Comparison of ENCODE assay signal across 13 cellular contexts in genomic region chr6:143396497-143397228, GRCh38. TPM values are rescaled to one million over a fixed set of nuclear protein-coding genes. Genes with fewer than 3 reads are reported as not detected.
DNase-seq lines count a peak whose midpoint lies in the region; ATAC-seq and TF ChIP-seq lines count a peak whose summit lies in the region.
"Had no signal": no experiment of that assay in that cellular context is flagged by ENCODE, and none has a peak within 500 bp of the region (broad histone marks: within the 10 kb centered on the region; RNA-seq: fewer than 3 reads in every experiment).

No MANE protein-coding gene starts in this region.

- POLR2A ChIA-PET in RWPE1 (lab: Yijun Ruan, JAX; ENCODE audit: low non-redundant PET): no interaction called here

- peak overlapping the region; percentile 60 to 87 (median 72) for H3K27ac Mint-ChIP-seq in immature natural killer cell
- H3K27ac Mint-ChIP-seq: stimulated activated naive CD8-positive, alpha-beta T cell treated with anti-CD3 and anti-CD28 coated beads, Interleukin-15, Interleukin-2, amounts not matched to agents 100 ng/mL and 50 ng/mL, for 24 hours had no signal

- peak overlapping the region; percentile 97 for H3K27ac ChIP-seq in RWPE1
- H3K27ac ChIP-seq: KMS-11 had no signal

- no peaks in the 10 kb centered on the region for H3K9me3 Mint-ChIP-seq in immature natural killer cell
- H3K9me3 Mint-ChIP-seq: activated T-cell treated with anti-CD3 and anti-CD28 coated beads, Interleukin-2, amount 50 U/mL, for 24 hours; stimulated activated naive CD8-positive, alpha-beta T cell treated with anti-CD3 and anti-CD28 coated beads, Interleukin-15, Interleukin-2, amounts not matched to agents 100 ng/mL and 50 ng/mL, for 24 hours had no signal

- H3K27me3 Mint-ChIP-seq in immature natural killer cell (ENCODE audit: low read depth in 3 of 3): peaks cover 0 to 6% (median 4%) of the 10 kb centered on the region in 3 donors
- H3K27me3 Mint-ChIP-seq: activated T-cell treated with anti-CD3 and anti-CD28 coated beads, Interleukin-2, amount 50 U/mL, for 24 hours; stimulated activated naive CD8-positive, alpha-beta T cell treated with anti-CD3 and anti-CD28 coated beads, Interleukin-15, Interleukin-2, amounts not matched to agents 100 ng/mL and 50 ng/mL, for 24 hours had no signal

- H3K4me3 Mint-ChIP-seq in immature natural killer cell: peak overlapping the region; percentile 29 to 77 (median 59)
- H3K4me3 Mint-ChIP-seq: activated T-cell treated with anti-CD3 and anti-CD28 coated beads, Interleukin-2, amount 50 U/mL, for 24 hours; stimulated activated naive CD8-positive, alpha-beta T cell treated with anti-CD3 and anti-CD28 coated beads, Interleukin-15, Interleukin-2, amounts not matched to agents 100 ng/mL and 50 ng/mL, for 24 hours had no signal

- no peaks in the 10 kb centered on the region for H3K36me3 Mint-ChIP-seq in immature natural killer cell

- in situ Hi-C loops in GM13976 (cut with MboI; ENCODE audit: low sequenced_read_pairs, unreplicated experiment): no loop called here

- intact Hi-C loops in posterior cingulate gyrus (cut with DNase I): no loop called here

- no peak for TF ChIP-seq CTCF in RWPE1 (conservative IDR thresholded peaks at IDR 0.05; ENCODE audit: low read depth)
- no peak for TF ChIP-seq CTCF in GM13976 (IDR thresholded peaks at IDR 0.05; ENCODE audit: borderline replicate concordance, control extremely low read depth, extremely low read depth, insufficient read depth, missing control alignments)

- H3K4me1 Mint-ChIP-seq in immature natural killer cell: peaks cover 47 to 63% of the 10 kb centered on the region in 2 donors

- no peak for ATAC-seq in GM18520 (IDR thresholded peaks at IDR 0.05; ENCODE audit: unreplicated experiment)

- CTCF ChIA-PET in RWPE1 (lab: Yijun Ruan, JAX): interaction anchor here (0.5 to 0.6 kb wide), 2 partner anchors 15 to 194 kb away, joined by 5 to 8 read pairs; no protein-coding TSS in a partner anchor

- peak; percentile 36 for DNase-seq in DMS153 treated with DMSO at 0.1 percent for 48 hours (lab: John Stamatoyannopoulos, UW; ENCODE audit: unreplicated experiment)
- DNase-seq in RWPE1 (ENCODE audit: low spot score): no peak
- no peak for DNase-seq in immature natural killer cell
- DNase-seq in posterior cingulate gyrus: peak in 6 of 10 donors; percentile 43 to 88 (median 71)
- DNase-seq in NCI-H2171 treated with DMSO at 0.1 percent for 48 hours (lab: John Stamatoyannopoulos, UW): no peak
- no peak for DNase-seq in ecto neural progenitor cell (ENCODE audit: low spot score)
- no peak for DNase-seq in GM13976 (ENCODE audit: low spot score)
- DNase-seq: C1 segment of cervical spinal cord, NCI-H1694 had no signal

RNA-seq across cellular contexts. Expression of gene ADAT2, which starts 53.8 kb away (rescaled TPM):
- polyA plus RNA-seq in immature natural killer cell: 1 to 10 TPM in 1 of 3 donors, under 1 TPM in 1, not detected in 1; 0.66 to 1.2 TPM

RNA-seq across cellular contexts. Expression of gene PEX3, which starts 53.9 kb away (rescaled TPM):
- polyA plus RNA-seq in immature natural killer cell: 10 to 100 TPM; 12.5 to 16.6 (median 14.2) TPM

Comparison
In these comparisons a context has a peak if more than half of its experiments do, and no peak if none do; other contexts are left out.
1. DNase-seq: peak in DMS153 treated with DMSO at 0.1 percent for 48 hours (single experiment) and posterior cingulate gyrus (6 of 10); none in RWPE1 (single experiment), immature natural killer cell (0 of 3), NCI-H2171 treated with DMSO at 0.1 percent for 48 hours (single experiment), ecto neural progenitor cell (single experiment) and GM13976 (single experiment).